1 cellular context compared by ENCODE assay signal in the genomic region with DNA sequence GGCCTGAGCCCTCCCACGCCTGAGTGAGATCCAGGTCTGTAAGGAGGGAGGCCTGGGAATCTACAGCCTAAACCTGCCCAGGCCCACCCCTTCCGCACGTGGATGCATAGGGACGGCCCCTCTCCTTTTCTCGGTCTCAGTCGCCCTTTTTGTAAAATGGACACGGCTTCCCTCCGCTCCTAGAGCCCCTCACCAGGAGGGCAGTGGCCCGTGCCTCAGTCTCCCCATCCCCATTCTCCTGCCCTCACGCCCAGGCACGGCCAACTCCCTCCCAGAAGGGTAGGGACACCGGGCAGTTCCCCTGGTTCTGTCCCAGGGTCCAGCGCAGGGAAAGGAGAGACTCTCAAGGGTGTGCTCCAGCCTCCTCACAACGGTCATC.
TF ChIP-seq lines count a peak whose summit lies in the region.

No MANE protein-coding gene starts in this region.

TF ChIP-seq in HepG2, 621 proteins besides CTCF, POLR2A, EP300 and RAD21 (continues in another document):
- no peak for TF ChIP-seq HMGA1 (CRISPR knock-in tag; conservative IDR thresholded peaks at IDR 0.05)
- TF ChIP-seq ZNF670 (CRISPR knock-in tag; IDR thresholded peaks at IDR 0.05; ENCODE audit: borderline replicate concordance), result peak; percentile 45; the same call in 1 of the 2 replicates
- TF ChIP-seq ETV5 (CRISPR knock-in tag; IDR thresholded peaks at IDR 0.05; ENCODE audit: borderline replicate concordance), result no peak
- TF ChIP-seq, protein P1, sequence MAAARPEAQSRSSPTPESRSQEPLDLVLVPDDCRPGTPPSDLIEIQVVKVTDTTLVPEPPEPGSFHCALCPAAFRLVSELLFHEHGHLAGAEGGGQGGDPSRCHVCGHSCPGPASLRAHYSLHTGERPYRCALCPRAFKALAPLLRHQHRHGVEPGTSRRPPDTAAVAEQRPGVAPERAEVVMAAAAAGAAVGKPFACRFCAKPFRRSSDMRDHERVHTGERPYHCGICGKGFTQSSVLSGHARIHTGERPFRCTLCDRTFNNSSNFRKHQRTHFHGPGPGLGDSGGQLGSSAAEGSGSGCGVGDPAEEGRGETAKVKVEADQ (CRISPR knock-in tag; IDR thresholded peaks at IDR 0.05; ENCODE audit: borderline replicate concordance), result peak; percentile 73; the same call in 1 of the 2 replicates
- no peak for TF ChIP-seq MAF1 (CRISPR knock-in tag; IDR thresholded peaks at IDR 0.05; ENCODE audit: borderline replicate concordance)
- peak; percentile 18; the same call in 1 of the 2 replicates for TF ChIP-seq SOX5 (CRISPR knock-in tag; IDR thresholded peaks at IDR 0.05; ENCODE audit: borderline replicate concordance)
- TF ChIP-seq ZNF260 (CRISPR knock-in tag; IDR thresholded peaks at IDR 0.05; ENCODE audit: borderline replicate concordance, low read depth), result no peak
- TF ChIP-seq RFX1 (IDR thresholded peaks at IDR 0.05), result no peak
- peak; percentile 78; the same call in 1 of the 2 replicates for TF ChIP-seq AKAP8 (CRISPR knock-in tag; IDR thresholded peaks at IDR 0.05)
- TF ChIP-seq RFX3 (CRISPR knock-in tag; IDR thresholded peaks at IDR 0.05), result no peak
- TF ChIP-seq NCOA5 (CRISPR knock-in tag; IDR thresholded peaks at IDR 0.05), result 0 out of 2 replicates have a peak, but pooled peaks have one; percentile 57
- 0 out of 2 replicates have a peak, but pooled peaks have one; percentile 68 for TF ChIP-seq ZBTB8A (CRISPR knock-in tag; IDR thresholded peaks at IDR 0.05; ENCODE audit: borderline replicate concordance, low read depth)
- TF ChIP-seq, protein P2, sequence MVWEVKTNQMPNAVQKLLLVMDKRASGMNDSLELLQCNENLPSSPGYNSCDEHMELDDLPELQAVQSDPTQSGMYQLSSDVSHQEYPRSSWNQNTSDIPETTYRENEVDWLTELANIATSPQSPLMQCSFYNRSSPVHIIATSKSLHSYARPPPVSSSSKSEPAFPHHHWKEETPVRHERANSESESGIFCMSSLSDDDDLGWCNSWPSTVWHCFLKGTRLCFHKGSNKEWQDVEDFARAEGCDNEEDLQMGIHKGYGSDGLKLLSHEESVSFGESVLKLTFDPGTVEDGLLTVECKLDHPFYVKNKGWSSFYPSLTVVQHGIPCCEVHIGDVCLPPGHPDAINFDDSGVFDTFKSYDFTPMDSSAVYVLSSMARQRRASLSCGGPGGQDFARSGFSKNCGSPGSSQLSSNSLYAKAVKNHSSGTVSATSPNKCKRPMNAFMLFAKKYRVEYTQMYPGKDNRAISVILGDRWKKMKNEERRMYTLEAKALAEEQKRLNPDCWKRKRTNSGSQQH (CRISPR knock-in tag; IDR thresholded peaks at IDR 0.05; ENCODE audit: low read depth), result no peak
- no peak for TF ChIP-seq KLF12 (CRISPR knock-in tag; IDR thresholded peaks at IDR 0.05; ENCODE audit: borderline replicate concordance)
- TF ChIP-seq MED1 (CRISPR knock-in tag; IDR thresholded peaks at IDR 0.05), result no peak
- 0 out of 2 replicates have a peak, but pooled peaks have one; percentile 20 for TF ChIP-seq YEATS2 (CRISPR knock-in tag; IDR thresholded peaks at IDR 0.05; ENCODE audit: borderline replicate concordance)
- TF ChIP-seq, protein P3, sequence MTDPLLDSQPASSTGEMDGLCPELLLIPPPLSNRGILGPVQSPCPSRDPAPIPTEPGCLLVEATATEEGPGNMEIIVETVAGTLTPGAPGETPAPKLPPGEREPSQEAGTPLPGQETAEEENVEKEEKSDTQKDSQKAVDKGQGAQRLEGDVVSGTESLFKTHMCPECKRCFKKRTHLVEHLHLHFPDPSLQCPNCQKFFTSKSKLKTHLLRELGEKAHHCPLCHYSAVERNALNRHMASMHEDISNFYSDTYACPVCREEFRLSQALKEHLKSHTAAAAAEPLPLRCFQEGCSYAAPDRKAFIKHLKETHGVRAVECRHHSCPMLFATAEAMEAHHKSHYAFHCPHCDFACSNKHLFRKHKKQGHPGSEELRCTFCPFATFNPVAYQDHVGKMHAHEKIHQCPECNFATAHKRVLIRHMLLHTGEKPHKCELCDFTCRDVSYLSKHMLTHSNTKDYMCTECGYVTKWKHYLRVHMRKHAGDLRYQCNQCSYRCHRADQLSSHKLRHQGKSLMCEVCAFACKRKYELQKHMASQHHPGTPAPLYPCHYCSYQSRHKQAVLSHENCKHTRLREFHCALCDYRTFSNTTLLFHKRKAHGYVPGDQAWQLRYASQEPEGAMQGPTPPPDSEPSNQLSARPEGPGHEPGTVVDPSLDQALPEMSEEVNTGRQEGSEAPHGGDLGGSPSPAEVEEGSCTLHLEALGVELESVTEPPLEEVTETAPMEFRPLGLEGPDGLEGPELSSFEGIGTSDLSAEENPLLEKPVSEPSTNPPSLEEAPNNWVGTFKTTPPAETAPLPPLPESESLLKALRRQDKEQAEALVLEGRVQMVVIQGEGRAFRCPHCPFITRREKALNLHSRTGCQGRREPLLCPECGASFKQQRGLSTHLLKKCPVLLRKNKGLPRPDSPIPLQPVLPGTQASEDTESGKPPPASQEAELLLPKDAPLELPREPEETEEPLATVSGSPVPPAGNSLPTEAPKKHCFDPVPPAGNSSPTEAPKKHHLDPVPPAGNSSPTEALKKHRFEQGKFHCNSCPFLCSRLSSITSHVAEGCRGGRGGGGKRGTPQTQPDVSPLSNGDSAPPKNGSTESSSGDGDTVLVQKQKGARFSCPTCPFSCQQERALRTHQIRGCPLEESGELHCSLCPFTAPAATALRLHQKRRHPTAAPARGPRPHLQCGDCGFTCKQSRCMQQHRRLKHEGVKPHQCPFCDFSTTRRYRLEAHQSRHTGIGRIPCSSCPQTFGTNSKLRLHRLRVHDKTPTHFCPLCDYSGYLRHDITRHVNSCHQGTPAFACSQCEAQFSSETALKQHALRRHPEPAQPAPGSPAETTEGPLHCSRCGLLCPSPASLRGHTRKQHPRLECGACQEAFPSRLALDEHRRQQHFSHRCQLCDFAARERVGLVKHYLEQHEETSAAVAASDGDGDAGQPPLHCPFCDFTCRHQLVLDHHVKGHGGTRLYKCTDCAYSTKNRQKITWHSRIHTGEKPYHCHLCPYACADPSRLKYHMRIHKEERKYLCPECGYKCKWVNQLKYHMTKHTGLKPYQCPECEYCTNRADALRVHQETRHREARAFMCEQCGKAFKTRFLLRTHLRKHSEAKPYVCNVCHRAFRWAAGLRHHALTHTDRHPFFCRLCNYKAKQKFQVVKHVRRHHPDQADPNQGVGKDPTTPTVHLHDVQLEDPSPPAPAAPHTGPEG (CRISPR knock-in tag; IDR thresholded peaks at IDR 0.05), result no peak
- peak; percentile 59; the same call in 1 of the 2 replicates for TF ChIP-seq ZNF772 (CRISPR knock-in tag; IDR thresholded peaks at IDR 0.05)
- TF ChIP-seq RBM39 (IDR thresholded peaks at IDR 0.05; ENCODE audit: low read depth, low read length, poor library complexity, severe bottlenecking), result no peak
- TF ChIP-seq SIN3B (IDR thresholded peaks at IDR 0.05; ENCODE audit: low read length), result no peak
- no peak for TF ChIP-seq ZNF615 (CRISPR knock-in tag; IDR thresholded peaks at IDR 0.05; ENCODE audit: borderline replicate concordance)
- TF ChIP-seq CAMTA2 (CRISPR knock-in tag; IDR thresholded peaks at IDR 0.05; ENCODE audit: borderline replicate concordance), result no peak
- TF ChIP-seq IKZF1 (IDR thresholded peaks at IDR 0.05), result no peak
- no peak for TF ChIP-seq RBFOX2 (IDR thresholded peaks at IDR 0.05; ENCODE audit: low read depth, low read length)
- TF ChIP-seq, protein P4, sequence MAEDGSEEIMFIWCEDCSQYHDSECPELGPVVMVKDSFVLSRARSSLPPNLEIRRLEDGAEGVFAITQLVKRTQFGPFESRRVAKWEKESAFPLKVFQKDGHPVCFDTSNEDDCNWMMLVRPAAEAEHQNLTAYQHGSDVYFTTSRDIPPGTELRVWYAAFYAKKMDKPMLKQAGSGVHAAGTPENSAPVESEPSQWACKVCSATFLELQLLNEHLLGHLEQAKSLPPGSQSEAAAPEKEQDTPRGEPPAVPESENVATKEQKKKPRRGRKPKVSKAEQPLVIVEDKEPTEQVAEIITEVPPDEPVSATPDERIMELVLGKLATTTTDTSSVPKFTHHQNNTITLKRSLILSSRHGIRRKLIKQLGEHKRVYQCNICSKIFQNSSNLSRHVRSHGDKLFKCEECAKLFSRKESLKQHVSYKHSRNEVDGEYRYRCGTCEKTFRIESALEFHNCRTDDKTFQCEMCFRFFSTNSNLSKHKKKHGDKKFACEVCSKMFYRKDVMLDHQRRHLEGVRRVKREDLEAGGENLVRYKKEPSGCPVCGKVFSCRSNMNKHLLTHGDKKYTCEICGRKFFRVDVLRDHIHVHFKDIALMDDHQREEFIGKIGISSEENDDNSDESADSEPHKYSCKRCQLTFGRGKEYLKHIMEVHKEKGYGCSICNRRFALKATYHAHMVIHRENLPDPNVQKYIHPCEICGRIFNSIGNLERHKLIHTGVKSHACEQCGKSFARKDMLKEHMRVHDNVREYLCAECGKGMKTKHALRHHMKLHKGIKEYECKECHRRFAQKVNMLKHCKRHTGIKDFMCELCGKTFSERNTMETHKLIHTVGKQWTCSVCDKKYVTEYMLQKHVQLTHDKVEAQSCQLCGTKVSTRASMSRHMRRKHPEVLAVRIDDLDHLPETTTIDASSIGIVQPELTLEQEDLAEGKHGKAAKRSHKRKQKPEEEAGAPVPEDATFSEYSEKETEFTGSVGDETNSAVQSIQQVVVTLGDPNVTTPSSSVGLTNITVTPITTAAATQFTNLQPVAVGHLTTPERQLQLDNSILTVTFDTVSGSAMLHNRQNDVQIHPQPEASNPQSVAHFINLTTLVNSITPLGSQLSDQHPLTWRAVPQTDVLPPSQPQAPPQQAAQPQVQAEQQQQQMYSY (CRISPR knock-in tag; IDR thresholded peaks at IDR 0.05), result peak; percentile 44; the same call in 1 of the 2 replicates
- TF ChIP-seq ZNF709 (CRISPR knock-in tag; IDR thresholded peaks at IDR 0.05), result no peak
- 0 out of 2 replicates have a peak, but pooled peaks have one; percentile 11 for TF ChIP-seq ZBTB4 (CRISPR knock-in tag; IDR thresholded peaks at IDR 0.05; ENCODE audit: borderline replicate concordance)
- no peak for TF ChIP-seq WIZ (CRISPR knock-in tag; IDR thresholded peaks at IDR 0.05)
- no peak for TF ChIP-seq ZNF777 (CRISPR knock-in tag; IDR thresholded peaks at IDR 0.05)
- TF ChIP-seq U2AF2 (IDR thresholded peaks at IDR 0.05; ENCODE audit: low read depth, low read length), result no peak
- TF ChIP-seq PAXIP1 (CRISPR knock-in tag; conservative IDR thresholded peaks at IDR 0.05), result no peak; the same call in 1 of the 2 replicates
- no peak for TF ChIP-seq MTF2 (CRISPR knock-in tag; IDR thresholded peaks at IDR 0.05; ENCODE audit: borderline replicate concordance)
- TF ChIP-seq, protein P5, sequence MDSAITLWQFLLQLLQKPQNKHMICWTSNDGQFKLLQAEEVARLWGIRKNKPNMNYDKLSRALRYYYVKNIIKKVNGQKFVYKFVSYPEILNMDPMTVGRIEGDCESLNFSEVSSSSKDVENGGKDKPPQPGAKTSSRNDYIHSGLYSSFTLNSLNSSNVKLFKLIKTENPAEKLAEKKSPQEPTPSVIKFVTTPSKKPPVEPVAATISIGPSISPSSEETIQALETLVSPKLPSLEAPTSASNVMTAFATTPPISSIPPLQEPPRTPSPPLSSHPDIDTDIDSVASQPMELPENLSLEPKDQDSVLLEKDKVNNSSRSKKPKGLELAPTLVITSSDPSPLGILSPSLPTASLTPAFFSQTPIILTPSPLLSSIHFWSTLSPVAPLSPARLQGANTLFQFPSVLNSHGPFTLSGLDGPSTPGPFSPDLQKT (CRISPR knock-in tag; IDR thresholded peaks at IDR 0.05; ENCODE audit: borderline replicate concordance), result 0 out of 2 replicates have a peak, but pooled peaks have one; percentile 65
- peak; percentile 89; the same call in 1 of the 2 replicates for TF ChIP-seq ZNF44 (CRISPR knock-in tag; IDR thresholded peaks at IDR 0.05)
- TF ChIP-seq ZBTB26 (CRISPR knock-in tag; IDR thresholded peaks at IDR 0.05; ENCODE audit: borderline replicate concordance), result 0 out of 2 replicates have a peak, but pooled peaks have one; percentile 40
